In genomic region chr6:32944265-32944664, GRCh38 we compare ENCODE assay signal across 8 cellular contexts. TPM values are rescaled to one million over a fixed set of nuclear protein-coding genes. Genes with fewer than 3 reads are reported as not detected.
DNase-seq lines count a peak whose midpoint lies in the region; ATAC-seq, FAIRE-seq and TF ChIP-seq lines count a peak whose summit lies in the region.
"Had no signal": no experiment of that assay in that cellular context is flagged by ENCODE, and none has a peak within 500 bp of the region (broad histone marks: within the 10 kb centered on the region; RNA-seq: fewer than 3 reads in every experiment).

No MANE protein-coding gene starts in this region.

- H3K36me3 Mint-ChIP-seq in T-helper 2 cell treated with Interferon-gamma antibody and Interleukin-4, amounts not matched to agents 5 μg/mL and 100 μg/mL, for 36 hours (ENCODE audit: low read depth): peaks cover 7% of the 10 kb centered on the region

- peak overlapping the region; percentile 88 for H3K4me3 Mint-ChIP-seq in T-helper 2 cell treated with Interferon-gamma antibody and Interleukin-4, amounts not matched to agents 5 μg/mL and 100 μg/mL, for 36 hours

- TF ChIP-seq CTCF in left lung (IDR thresholded peaks at IDR 0.05) (no peak), kidney (IDR thresholded peaks at IDR 0.05; ENCODE audit: borderline replicate concordance, extremely low read depth, insufficient read depth) (no peak)

- no peak for FAIRE-seq in kidney (lab: Jason Lieb, UNC)

- H3K9me3 ChIP-seq in left lung (no peaks in the 10 kb centered on the region), kidney (ENCODE audit: control insufficient read depth in 1 of 2, low read length in 2 of 2) (no peaks in the 10 kb centered on the region)

- peaks cover 5% of the 10 kb centered on the region for H3K9me3 Mint-ChIP-seq in T-helper 2 cell treated with Interferon-gamma antibody and Interleukin-4, amounts not matched to agents 5 μg/mL and 100 μg/mL, for 36 hours

- H3K4me1 Mint-ChIP-seq in T-helper 2 cell treated with Interferon-gamma antibody and Interleukin-4, amounts not matched to agents 5 μg/mL and 100 μg/mL, for 36 hours (ENCODE audit: low read depth): peaks cover 55% of the 10 kb centered on the region

- peaks cover 9 to 76% of the 10 kb centered on the region in 2 donors for H3K4me1 ChIP-seq in left lung
- peaks cover 3 to 7% of the 10 kb centered on the region in 2 donors for H3K4me1 ChIP-seq in kidney (ENCODE audit: control insufficient read depth in 1 of 2, insufficient read depth in 1 of 2, low read depth in 1 of 2, low read length in 2 of 2)

- no peak overlapping the region for H3K9ac ChIP-seq in kidney (ENCODE audit: low read length in 2 of 2)

- H3K4me3 ChIP-seq in left lung (peak overlapping the region in 1 of 2 donors; percentile 15), kidney (ENCODE audit: low read length in 2 of 2) (no peak overlapping the region)
- H3K4me3 ChIP-seq: SK-N-MC had no signal

- H3K27me3 Mint-ChIP-seq in T-helper 2 cell treated with Interferon-gamma antibody and Interleukin-4, amounts not matched to agents 5 μg/mL and 100 μg/mL, for 36 hours (ENCODE audit: low read depth): no peaks in the 10 kb centered on the region

- H3K27ac ChIP-seq in left lung: peak overlapping the region; percentile 51 to 89
- H3K27ac ChIP-seq in kidney (ENCODE audit: low read depth in 2 of 2, low read length in 2 of 2): no peak overlapping the region
- H3K27ac ChIP-seq: SK-N-MC had no signal

- peak overlapping the region; percentile 97 for H3K27ac Mint-ChIP-seq in T-helper 2 cell treated with Interferon-gamma antibody and Interleukin-4, amounts not matched to agents 5 μg/mL and 100 μg/mL, for 36 hours

- H3K27me3 ChIP-seq in left lung: no peaks in the 10 kb centered on the region

- H3K36me3 ChIP-seq in left lung (no peaks in the 10 kb centered on the region), kidney (ENCODE audit: control insufficient read depth in 1 of 2, insufficient read depth in 2 of 2, low read length in 2 of 2) (no peaks in the 10 kb centered on the region)

- ATAC-seq in HG03064 (IDR thresholded peaks at IDR 0.05; ENCODE audit: low read depth, unreplicated experiment) (peak; percentile 43), left lung (peak; percentile 55), GM19023 (IDR thresholded peaks at IDR 0.05; ENCODE audit: unreplicated experiment) (no peak)

- intact Hi-C loops in left lung (cut with DNase I): no loop called here
- intact Hi-C loops in kidney (cut with DNase I): no loop called here

- DNase-seq in GM19238 (ENCODE audit: insufficient read length, low spot score) (peak; percentile 37), left lung (no peak), cerebellar cortex (ENCODE audit: low spot score) (no peak), kidney (no peak)
- peak; percentile 42 for DNase-seq in T-helper 2 cell treated with Interferon-gamma antibody and Interleukin-4, amounts not matched to agents 5 μg/mL and 100 μg/mL, for 36 hours (ENCODE audit: low spot score)

RNA-seq across cellular contexts. Expression of gene HLA-DMB, which starts 3.4 kb away (rescaled TPM):
- total RNA-seq in left lung (10 to 100 TPM; 59.0 to 91.0 TPM), kidney (78.0 TPM)
- polyA plus RNA-seq in kidney (ENCODE audit: insufficient read depth, low read depth, low replicate concordance): 45.5 TPM

RNA-seq across cellular contexts. Expression of gene HLA-DMA, which starts 8.6 kb away (rescaled TPM):
- total RNA-seq in left lung (100 to 1,000 TPM; 128 to 159 TPM), kidney (98.5 TPM)
- polyA plus RNA-seq in kidney (ENCODE audit: insufficient read depth, low read depth, low replicate concordance): 101 TPM

RNA-seq across cellular contexts. Expression of gene BRD2, which starts 24.1 kb away (rescaled TPM):
- total RNA-seq in left lung (100 to 1,000 TPM; 125 to 174 TPM), kidney (184 TPM)
- 73.9 TPM for polyA plus RNA-seq in kidney (ENCODE audit: insufficient read depth, low read depth, low replicate concordance)

Comparison
In these comparisons a context has a peak if more than half of its experiments do, and no peak if none do; other contexts are left out.
1. DNase-seq: peak in GM19238 (single experiment) and T-helper 2 cell treated with Interferon-gamma antibody and Interleukin-4, amounts not matched to agents 5 μg/mL and 100 μg/mL, for 36 hours (single experiment); none in left lung (0 of 2), cerebellar cortex (single experiment) and kidney (single experiment).
2. H3K27ac ChIP-seq: peak in left lung (2 of 2); none in kidney (0 of 2).